Comparison of ENCODE assay signal across 17 cellular contexts in the genomic region with DNA sequence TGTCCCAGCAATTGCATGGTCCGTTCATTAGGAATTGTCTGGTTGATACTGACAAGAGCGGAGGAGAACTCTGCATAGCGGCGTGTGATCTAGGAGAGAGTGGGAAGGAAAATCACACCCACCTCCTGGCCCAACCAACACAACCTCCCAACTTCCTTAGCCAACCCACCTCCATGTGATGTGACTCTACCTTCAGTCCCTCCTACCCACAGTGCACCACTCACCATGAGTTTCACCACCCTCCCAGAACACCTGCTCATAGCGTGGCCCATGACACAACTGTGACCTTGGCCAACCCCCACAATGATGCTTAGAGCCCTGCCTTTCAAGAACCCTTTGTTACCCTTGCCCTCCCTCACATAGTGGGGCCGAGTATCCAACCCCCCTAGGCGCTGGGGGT. TPM values are rescaled to one million over a fixed set of nuclear protein-coding genes. Genes with fewer than 3 reads are reported as not detected.
DNase-seq lines count a peak whose midpoint lies in the region; ATAC-seq, FAIRE-seq and TF ChIP-seq lines count a peak whose summit lies in the region.
"Had no signal": no experiment of that assay in that cellular context is flagged by ENCODE, and none has a peak within 500 bp of the region (broad histone marks: within the 10 kb centered on the region; RNA-seq: fewer than 3 reads in every experiment).

No MANE protein-coding gene starts in this region.

- intact Hi-C loops in Right ventricle myocardium inferior (cut with DNase I) (no loop called here), left ventricle myocardium superior (cut with micrococcal nuclease) (no loop called here), kidney (cut with DNase I) (no loop called here)

- TF ChIP-seq CTCF in RWPE1 (conservative IDR thresholded peaks at IDR 0.05; ENCODE audit: low read depth) (no peak), kidney (IDR thresholded peaks at IDR 0.05; ENCODE audit: borderline replicate concordance, extremely low read depth, insufficient read depth) (no peak)

- peak; percentile 32 for ATAC-seq in Right ventricle myocardium inferior
- ATAC-seq in left ventricle myocardium superior, result no peak

- DNase-seq in Right ventricle myocardium inferior (ENCODE audit: missing footprints), result no peak
- DNase-seq in left ventricle myocardium superior, result no peak
- no peak for DNase-seq in RWPE1 (ENCODE audit: low spot score)
- DNase-seq in kidney, result peak; percentile 18
- no peak for DNase-seq in small intestine
- DNase-seq in SIG-M5 (lab: John Stamatoyannopoulos, UW), result no peak
- no peak for DNase-seq in HCEC 1CT
- DNase-seq: EL, IMR-90, Kasumi-1, MM.1S, NCI-H1092 treated with DMSO at 0.1 percent for 48 hours, NCI-H2081 treated with DMSO at 0.1 percent for 48 hours, NCI-H510A treated with DMSO at 0.1 percent for 48 hours, NCI-H82, PC-9 had no signal

- H3K4me1 ChIP-seq in kidney (ENCODE audit: control insufficient read depth in 1 of 2, insufficient read depth in 1 of 2, low read depth in 1 of 2, low read length in 2 of 2), result no peaks in the 10 kb centered on the region
- no peaks in the 10 kb centered on the region for H3K4me1 ChIP-seq in small intestine (ENCODE audit: control insufficient read depth in 2 of 2, insufficient read depth in 1 of 2, low read depth in 1 of 2, low read length in 1 of 2)

- CTCF ChIA-PET in RWPE1 (lab: Yijun Ruan, JAX), result no interaction called here

- H3K9me3 ChIP-seq in kidney (ENCODE audit: control insufficient read depth in 1 of 2, low read length in 2 of 2) (no peaks in the 10 kb centered on the region), small intestine (ENCODE audit: control insufficient read depth, low read depth) (no peaks in the 10 kb centered on the region)

- whole genome bisulfite sequencing in small intestine, 3 donors, result 89 to 94% (median 90%) methylated on average over 7 of the region's 7 CpGs

- H3K4me3 ChIP-seq in kidney (ENCODE audit: low read length in 2 of 2) (no peak overlapping the region), small intestine (ENCODE audit: low read depth in 1 of 2, low read length in 2 of 2) (no peak overlapping the region)
- H3K4me3 ChIP-seq: PC-9 had no signal

- no peaks in the 10 kb centered on the region for H3K27me3 ChIP-seq in small intestine (ENCODE audit: control insufficient read depth in 2 of 2, insufficient read depth in 2 of 2, low read length in 2 of 2)

- peak overlapping the region; percentile 18 for H3K27ac ChIP-seq in RWPE1
- no peak overlapping the region for H3K27ac ChIP-seq in kidney (ENCODE audit: low read depth in 2 of 2, low read length in 2 of 2)
- H3K27ac ChIP-seq in small intestine (ENCODE audit: low read depth in 1 of 2, low read length in 1 of 2), result no peak overlapping the region
- H3K27ac ChIP-seq: PC-9 had no signal

- POLR2A ChIA-PET in RWPE1 (lab: Yijun Ruan, JAX; ENCODE audit: low non-redundant PET), result no interaction called here

- H3K9ac ChIP-seq in kidney (ENCODE audit: low read length in 2 of 2), result no peak overlapping the region

- FAIRE-seq in kidney (lab: Jason Lieb, UNC), result no peak
- FAIRE-seq in small intestine (lab: Jason Lieb, UNC), result no peak
- FAIRE-seq: H54 had no signal

- H3K36me3 ChIP-seq in kidney (ENCODE audit: control insufficient read depth in 1 of 2, insufficient read depth in 2 of 2, low read length in 2 of 2) (peaks cover 31 to 68% of the 10 kb centered on the region in 2 donors), small intestine (ENCODE audit: control insufficient read depth in 2 of 2, insufficient read depth in 2 of 2, low read length in 2 of 2) (peaks cover 13 to 23% of the 10 kb centered on the region in 2 donors)

RNA-seq across cellular contexts. Expression of gene VPS52, which starts 7.7 kb away (rescaled TPM):
- total RNA-seq in Right ventricle myocardium inferior (31.4 TPM), left ventricle myocardium superior (32.7 TPM), kidney (64.4 TPM)
- polyA plus RNA-seq in kidney (ENCODE audit: insufficient read depth, low read depth, low replicate concordance) (35.8 TPM), small intestine (10 to 100 TPM; 23.8 to 54.3 (median 41.7) TPM)

RNA-seq across cellular contexts. Expression of gene RPS18, which starts 7.9 kb away (rescaled TPM):
- total RNA-seq in Right ventricle myocardium inferior (1,075 TPM), left ventricle myocardium superior (931 TPM), kidney (1,706 TPM)
- polyA plus RNA-seq in kidney (ENCODE audit: insufficient read depth, low read depth, low replicate concordance) (2,618 TPM), small intestine (1,000 to 10,000 TPM; 2,947 to 6,778 (median 5,180) TPM)

RNA-seq across cellular contexts. Expression of gene B3GALT4, which starts 12.9 kb away (rescaled TPM):
- total RNA-seq in Right ventricle myocardium inferior, result 8.5 TPM
- total RNA-seq in left ventricle myocardium superior, result 6.9 TPM
- 20.2 TPM for total RNA-seq in kidney
- 14.0 TPM for polyA plus RNA-seq in kidney (ENCODE audit: insufficient read depth, low read depth, low replicate concordance)
- 10 to 100 TPM; 10.8 to 15.4 (median 14.5) TPM for polyA plus RNA-seq in small intestine

RNA-seq across cellular contexts. Expression of gene WDR46, which starts 25.0 kb away (rescaled TPM):
- total RNA-seq in Right ventricle myocardium inferior, result 15.9 TPM
- total RNA-seq in left ventricle myocardium superior, result 15.1 TPM
- 40.3 TPM for total RNA-seq in kidney
- 46.5 TPM for polyA plus RNA-seq in kidney (ENCODE audit: insufficient read depth, low read depth, low replicate concordance)
- 10 to 100 TPM; 39.4 to 60.5 (median 47.5) TPM for polyA plus RNA-seq in small intestine

RNA-seq across cellular contexts. Expression of gene PFDN6, which starts 25.4 kb away (rescaled TPM):
- 57.8 TPM for total RNA-seq in Right ventricle myocardium inferior
- total RNA-seq in left ventricle myocardium superior, result 57.3 TPM
- total RNA-seq in kidney, result 46.8 TPM
- polyA plus RNA-seq in kidney (ENCODE audit: insufficient read depth, low read depth, low replicate concordance), result 159 TPM
- polyA plus RNA-seq in small intestine, result 100 to 1,000 TPM; 129 to 183 (median 164) TPM
